ENCODE assay signal across 17 cellular contexts in the genomic region with DNA sequence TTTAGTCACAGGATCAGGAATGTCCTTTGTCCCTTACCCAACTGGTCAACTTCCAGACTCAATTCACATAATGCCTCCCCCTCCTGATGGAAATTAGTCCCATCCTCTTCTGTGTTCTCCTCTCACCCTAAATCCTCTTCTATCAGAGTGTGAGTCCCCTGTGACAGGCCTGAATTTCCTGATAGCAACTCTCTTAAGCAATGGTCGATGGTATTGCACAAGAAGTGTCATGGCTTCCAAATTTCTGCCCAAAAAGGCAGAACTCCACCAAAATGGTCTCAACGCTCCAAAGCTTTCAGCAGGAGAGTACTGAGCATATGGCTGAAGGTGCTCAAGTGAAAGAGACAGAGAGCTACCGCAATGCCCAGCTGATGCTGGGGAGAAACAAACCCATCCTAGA. TPM values are rescaled to one million over a fixed set of nuclear protein-coding genes. Genes with fewer than 3 reads are reported as not detected.
DNase-seq lines count a peak whose midpoint lies in the region; ATAC-seq, FAIRE-seq and TF ChIP-seq lines count a peak whose summit lies in the region.
"Had no signal": no experiment of that assay in that cellular context is flagged by ENCODE, and none has a peak within 500 bp of the region (broad histone marks: within the 10 kb centered on the region; RNA-seq: fewer than 3 reads in every experiment).

No MANE protein-coding gene starts in this region.

- H3K9me3 ChIP-seq in PC-3 (ENCODE audit: low read length) (no peaks in the 10 kb centered on the region), subcutaneous abdominal adipose tissue (ENCODE audit: control insufficient read depth in 5 of 5, low read length in 5 of 5) (no peaks in the 10 kb centered on the region), kidney (ENCODE audit: control insufficient read depth in 1 of 2, low read length in 2 of 2) (no peaks in the 10 kb centered on the region)
- H3K9me3 ChIP-seq: gastroesophageal sphincter, ovary, vagina had no signal

- peak overlapping the region; percentile 2 for H3K27ac Mint-ChIP-seq in activated naive CD8-positive, alpha-beta T cell
- H3K27ac Mint-ChIP-seq in activated naive CD8-positive, alpha-beta T cell treated with anti-CD3 and anti-CD28 coated beads for 36 hours, result no peak overlapping the region
- H3K27ac Mint-ChIP-seq: activated naive CD8-positive, alpha-beta T cell treated with anti-CD3 and anti-CD28 coated beads, Interleukin-2, amount 10 ng/mL, durations not matched to agents 7 days and 5 days had no signal

- H3K4me1 Mint-ChIP-seq in activated naive CD8-positive, alpha-beta T cell (ENCODE audit: low read depth), result peaks cover 56% of the 10 kb centered on the region
- peaks cover 57% of the 10 kb centered on the region for H3K4me1 Mint-ChIP-seq in activated naive CD8-positive, alpha-beta T cell treated with anti-CD3 and anti-CD28 coated beads for 36 hours

- H3K4me1 ChIP-seq in PC-3 (ENCODE audit: insufficient read depth, low read length) (peaks cover 20% of the 10 kb centered on the region), subcutaneous abdominal adipose tissue (ENCODE audit: control insufficient read depth in 5 of 5, insufficient read depth in 5 of 5, low read length in 5 of 5) (peaks cover 0 to 45% (median 38%) of the 10 kb centered on the region in 5 donors), kidney (ENCODE audit: control insufficient read depth in 1 of 2, insufficient read depth in 1 of 2, low read depth in 1 of 2, low read length in 2 of 2) (peaks cover 8% of the 10 kb centered on the region in 2 donors)

- POLR2A ChIA-PET in PC-3 (lab: Charles Lee; ENCODE audit: unreplicated experiment), result no interaction called here

- H3K4me2 ChIP-seq in PC-3 (ENCODE audit: low read length), result peak overlapping the region; percentile 79

- no peak overlapping the region for H3K27ac ChIP-seq in PC-3 (ENCODE audit: low read length)
- peak overlapping the region; percentile 2 for H3K27ac ChIP-seq in subcutaneous abdominal adipose tissue (ENCODE audit: low read depth, low read length)
- no peak overlapping the region for H3K27ac ChIP-seq in kidney (ENCODE audit: low read depth in 2 of 2, low read length in 2 of 2)
- H3K27ac ChIP-seq: gastroesophageal sphincter, ovary, vagina had no signal

- TF ChIP-seq CTCF in PC-3 (conservative IDR thresholded peaks at IDR 0.05; ENCODE audit: low read depth, low read length) (no peak), fibroblast of the aortic adventitia (IDR thresholded peaks at IDR 0.05; ENCODE audit: insufficient read depth, low read length) (no peak), kidney (IDR thresholded peaks at IDR 0.05; ENCODE audit: borderline replicate concordance, extremely low read depth, insufficient read depth) (no peak)

- no peak overlapping the region for H2AFZ ChIP-seq in PC-3 (ENCODE audit: low read length)

- no peak for ATAC-seq in PC-3
- ATAC-seq: gastroesophageal sphincter, SK-N-SH treated with all-trans-retinoic acid at 6 μM for 48 hours had no signal

- FAIRE-seq in kidney (lab: Jason Lieb, UNC), result no peak
- FAIRE-seq: G401.6 had no signal

- H3K4me3 ChIP-seq in PC-3 (ENCODE audit: low read length), result no peak overlapping the region
- H3K4me3 ChIP-seq in fibroblast of the aortic adventitia (ENCODE audit: low read depth, low read length), result no peak overlapping the region
- H3K4me3 ChIP-seq in subcutaneous abdominal adipose tissue (ENCODE audit: low read depth in 1 of 5, low read length in 5 of 5), result no peak overlapping the region
- no peak overlapping the region for H3K4me3 ChIP-seq in kidney (ENCODE audit: low read length in 2 of 2)
- H3K4me3 ChIP-seq: gastroesophageal sphincter, ovary, vagina had no signal

- CTCF ChIA-PET in PC-3 (lab: Charles Lee), result no interaction called here

- H3K9me3 Mint-ChIP-seq in activated naive CD8-positive, alpha-beta T cell (ENCODE audit: low read depth), result no peaks in the 10 kb centered on the region
- no peaks in the 10 kb centered on the region for H3K9me3 Mint-ChIP-seq in activated naive CD8-positive, alpha-beta T cell treated with anti-CD3 and anti-CD28 coated beads for 36 hours
- H3K9me3 Mint-ChIP-seq: activated naive CD8-positive, alpha-beta T cell treated with anti-CD3 and anti-CD28 coated beads, Interleukin-2, amount 10 ng/mL, durations not matched to agents 7 days and 5 days had no signal

- H3K79me2 ChIP-seq in PC-3 (ENCODE audit: low read length), result peaks cover 55% of the 10 kb centered on the region

- H3K27me3 Mint-ChIP-seq in activated naive CD8-positive, alpha-beta T cell, result no peaks in the 10 kb centered on the region
- H3K27me3 Mint-ChIP-seq in activated naive CD8-positive, alpha-beta T cell treated with anti-CD3 and anti-CD28 coated beads for 36 hours, result no peaks in the 10 kb centered on the region

- H3K36me3 ChIP-seq in PC-3 (ENCODE audit: low read depth, low read length) (no peaks in the 10 kb centered on the region), subcutaneous abdominal adipose tissue (ENCODE audit: control insufficient read depth in 5 of 5, insufficient read depth in 5 of 5, low read length in 5 of 5) (peaks cover 9 to 15% (median 12%) of the 10 kb centered on the region in 5 donors), kidney (ENCODE audit: control insufficient read depth in 1 of 2, insufficient read depth in 2 of 2, low read length in 2 of 2) (peaks cover 0 to 3% of the 10 kb centered on the region in 2 donors)
- H3K36me3 ChIP-seq: ovary had no signal

- H3K4me3 Mint-ChIP-seq in activated naive CD8-positive, alpha-beta T cell, result peak overlapping the region; percentile 97
- no peak overlapping the region for H3K4me3 Mint-ChIP-seq in activated naive CD8-positive, alpha-beta T cell treated with anti-CD3 and anti-CD28 coated beads for 36 hours

- intact Hi-C loops in PC-3 (cut with micrococcal nuclease) (loop anchor here (5.0 kb wide), 2 partner anchors 73 to 223 kb away; no protein-coding TSS in a partner anchor), kidney (cut with DNase I) (no loop called here)

- H3K36me3 Mint-ChIP-seq in activated naive CD8-positive, alpha-beta T cell, result peaks cover 2% of the 10 kb centered on the region
- peaks cover 10% of the 10 kb centered on the region for H3K36me3 Mint-ChIP-seq in activated naive CD8-positive, alpha-beta T cell treated with anti-CD3 and anti-CD28 coated beads for 36 hours

- H3K27me3 ChIP-seq in PC-3 (ENCODE audit: low read length), result no peaks in the 10 kb centered on the region
- H3K27me3 ChIP-seq in subcutaneous abdominal adipose tissue (ENCODE audit: control insufficient read depth in 5 of 5, insufficient read depth in 4 of 5, low read length in 5 of 5), result no peaks in the 10 kb centered on the region
- H3K27me3 ChIP-seq: gastroesophageal sphincter, ovary, vagina had no signal

- peaks cover 14% of the 10 kb centered on the region; the same call in 1 of the 2 replicates for H4K20me1 ChIP-seq in PC-3 (ENCODE audit: low read length)

- H3F3A ChIP-seq in PC-3 (ENCODE audit: low read length, unreplicated experiment), result no peaks in the 10 kb centered on the region

- no peak for DNase-seq in activated naive CD8-positive, alpha-beta T cell treated with anti-CD3 and anti-CD28 coated beads for 36 hours
- DNase-seq in PC-3 (no peak), fibroblast of the aortic adventitia (ENCODE audit: low read depth) (peak; percentile 33), kidney (no peak), NCI-H1105 treated with DMSO at 0.1 percent for 48 hours (lab: John Stamatoyannopoulos, UW) (no peak), H4 (ENCODE audit: low spot score) (no peak)
- DNase-seq: activated CD4-positive, alpha-beta T cell treated with anti-CD3 and anti-CD28 coated beads for 4 hours; activated naive CD8-positive, alpha-beta T cell treated with anti-CD3 and anti-CD28 coated beads, Interleukin-2, amount 10 ng/mL, durations not matched to agents 7 days and 5 days; dermis blood vessel endothelial cell; NCI-H1092 treated with DMSO at 0.1 percent for 48 hours; ovary had no signal

- no peaks in the 10 kb centered on the region for H3K9me2 ChIP-seq in PC-3 (replicated peaks; ENCODE audit: low read length)

- BruUV-seq in PC-3 (replicated peaks; lab: Mats Ljungman, UMichigan), result no TSS peak

- H3K9ac ChIP-seq in PC-3 (ENCODE audit: low read length), result no peak overlapping the region
- no peak overlapping the region for H3K9ac ChIP-seq in subcutaneous abdominal adipose tissue (ENCODE audit: low read length in 5 of 5)
- no peak overlapping the region for H3K9ac ChIP-seq in kidney (ENCODE audit: low read length in 2 of 2)

RNA-seq across cellular contexts. Expression of gene PREP, which starts 2.4 kb away (rescaled TPM):
- total RNA-seq in activated naive CD8-positive, alpha-beta T cell treated with anti-CD3 and anti-CD28 coated beads for 36 hours, result 10 to 100 TPM; 45.9 to 46.4 TPM
- total RNA-seq in PC-3 (2014; rRNA removed) (16.9 and 18.5 TPM in 2 replicates), fibroblast of the aortic adventitia (ENCODE audit: low replicate concordance) (9.0 and 18.1 TPM in 2 replicates), kidney (20.1 TPM)
- polyA plus RNA-seq in kidney (ENCODE audit: insufficient read depth, low read depth, low replicate concordance), result 13.4 TPM
- 10.5 and 12.2 TPM in 2 replicates for total RNA-seq in H4 (2014; rRNA removed; shearing (Covaris generic))
